In genomic region chr6:8100159-8100854, GRCh38 we compare ENCODE assay signal across 15 cellular contexts. TPM values are rescaled to one million over a fixed set of nuclear protein-coding genes. Genes with fewer than 3 reads are reported as not detected.
DNase-seq lines count a peak whose midpoint lies in the region; ATAC-seq and TF ChIP-seq lines count a peak whose summit lies in the region.
"Had no signal": no experiment of that assay in that cellular context is flagged by ENCODE, and none has a peak within 500 bp of the region (broad histone marks: within the 10 kb centered on the region; RNA-seq: fewer than 3 reads in every experiment).

No MANE protein-coding gene starts in this region.

- H3K9me3 ChIP-seq in CD8-positive, alpha-beta T cell (ENCODE audit: low read length) = no peaks in the 10 kb centered on the region
- H3K9me3 ChIP-seq: esophagus squamous epithelium had no signal

- CTCF ChIA-PET in CD8-positive, alpha-beta T cell (lab: Charles Lee) = interaction anchor here (1.4 kb wide), 1 partner anchor 10 kb away, joined by 3 read pairs; no protein-coding TSS in a partner anchor

- H3K36me3 ChIP-seq in CD8-positive, alpha-beta T cell (ENCODE audit: insufficient read depth, low read length) = peaks cover 18% of the 10 kb centered on the region

- no peaks in the 10 kb centered on the region for H3K27me3 Mint-ChIP-seq in activated naive CD4-positive, alpha-beta T cell treated with anti-CD3 and anti-CD28 coated beads, Interleukin-2, amount 50 U/mL, for 24 hours
- H3K27me3 Mint-ChIP-seq in brain = peaks cover 14% of the 10 kb centered on the region
- peaks cover 10% of the 10 kb centered on the region for H3K27me3 Mint-ChIP-seq in stimulated activated naive CD8-positive, alpha-beta T cell treated with anti-CD3 and anti-CD28 coated beads, Interleukin-15, amount 100 ng/mL, for 72 hours
- H3K27me3 Mint-ChIP-seq in CD8-positive, alpha-beta T cell (ENCODE audit: low read depth) = peaks cover 3% of the 10 kb centered on the region

- ATAC-seq in stimulated activated naive CD8-positive, alpha-beta T cell treated with anti-CD3 and anti-CD28 coated beads, Interleukin-15, amount 100 ng/mL, for 72 hours = no peak
- no peak for ATAC-seq in HG03469 (IDR thresholded peaks at IDR 0.05; ENCODE audit: unreplicated experiment)
- ATAC-seq in CD8-positive, alpha-beta T cell = no peak

- peaks cover 12% of the 10 kb centered on the region for H3K4me1 ChIP-seq in CD8-positive, alpha-beta T cell (ENCODE audit: insufficient read depth, low read length)

- no peaks in the 10 kb centered on the region for H3K27me3 ChIP-seq in CD8-positive, alpha-beta T cell (ENCODE audit: insufficient read depth, low read length)
- H3K27me3 ChIP-seq: esophagus squamous epithelium had no signal

- no peak overlapping the region for H3K27ac Mint-ChIP-seq in activated naive CD4-positive, alpha-beta T cell treated with anti-CD3 and anti-CD28 coated beads, Interleukin-2, amount 50 U/mL, for 24 hours
- H3K27ac Mint-ChIP-seq in brain = peak overlapping the region in 1 of 5 experiments; percentile 19
- H3K27ac Mint-ChIP-seq in stimulated activated naive CD8-positive, alpha-beta T cell treated with anti-CD3 and anti-CD28 coated beads, Interleukin-15, amount 100 ng/mL, for 72 hours = peak overlapping the region; percentile 95 to 98
- no peak overlapping the region for H3K27ac Mint-ChIP-seq in CD8-positive, alpha-beta T cell

- H3K4me1 Mint-ChIP-seq in activated naive CD4-positive, alpha-beta T cell treated with anti-CD3 and anti-CD28 coated beads, Interleukin-2, amount 50 U/mL, for 24 hours = peaks cover 40% of the 10 kb centered on the region
- H3K4me1 Mint-ChIP-seq in brain = peaks cover 30% of the 10 kb centered on the region
- H3K4me1 Mint-ChIP-seq in stimulated activated naive CD8-positive, alpha-beta T cell treated with anti-CD3 and anti-CD28 coated beads, Interleukin-15, amount 100 ng/mL, for 72 hours = peaks cover 46% of the 10 kb centered on the region
- H3K4me1 Mint-ChIP-seq in CD8-positive, alpha-beta T cell (ENCODE audit: low read depth) = peaks cover 39% of the 10 kb centered on the region

- no peak for TF ChIP-seq CTCF in brain (conservative IDR thresholded peaks at IDR 0.05)
- no peak for TF ChIP-seq CTCF in CD8-positive, alpha-beta T cell (IDR thresholded peaks at IDR 0.05)

- no peak overlapping the region for H3K27ac ChIP-seq in CD8-positive, alpha-beta T cell (ENCODE audit: low read depth, low read length)
- H3K27ac ChIP-seq: esophagus squamous epithelium had no signal

- POLR2A ChIA-PET in CD8-positive, alpha-beta T cell (lab: Charles Lee) = interaction anchor here (0.6 to 1.6 kb wide), 2 partner anchors 35 to 204 kb away, joined by 3 to 4 read pairs; no protein-coding TSS in a partner anchor

- no peaks in the 10 kb centered on the region for H3K9me3 Mint-ChIP-seq in activated naive CD4-positive, alpha-beta T cell treated with anti-CD3 and anti-CD28 coated beads, Interleukin-2, amount 50 U/mL, for 24 hours
- peaks cover 0 to 6% (median 0%) of the 10 kb centered on the region in 5 experiments for H3K9me3 Mint-ChIP-seq in brain
- no peaks in the 10 kb centered on the region for H3K9me3 Mint-ChIP-seq in stimulated activated naive CD8-positive, alpha-beta T cell treated with anti-CD3 and anti-CD28 coated beads, Interleukin-15, amount 100 ng/mL, for 72 hours
- no peaks in the 10 kb centered on the region for H3K9me3 Mint-ChIP-seq in CD8-positive, alpha-beta T cell
- H3K9me3 Mint-ChIP-seq: naive B cell had no signal

- intact Hi-C loops in CD8-positive, alpha-beta T cell (cut with DNase I, micrococcal nuclease) = loop anchor here (2.0 to 10.0 kb wide), 5 partner anchors 188 to 788 kb away; partner anchors contain the start of genes SSR1 (in 2 of the 2), CAGE1 (in 1 of the 2), RIOK1 (in 1 of the 2) and SNRNP48 (in 1 of the 2)

- H3K4me3 ChIP-seq in CD8-positive, alpha-beta T cell (ENCODE audit: low read depth, low read length) = no peak overlapping the region
- H3K4me3 ChIP-seq: esophagus squamous epithelium had no signal

- peaks cover 12% of the 10 kb centered on the region for H3K36me3 Mint-ChIP-seq in activated naive CD4-positive, alpha-beta T cell treated with anti-CD3 and anti-CD28 coated beads, Interleukin-2, amount 50 U/mL, for 24 hours
- peaks cover 27% of the 10 kb centered on the region for H3K36me3 Mint-ChIP-seq in brain
- H3K36me3 Mint-ChIP-seq in CD8-positive, alpha-beta T cell = peaks cover 32% of the 10 kb centered on the region

- no peak for DNase-seq in activated naive CD4-positive, alpha-beta T cell (lab: John Stamatoyannopoulos, UW)
- DNase-seq in OCI-M1 (lab: John Stamatoyannopoulos, UW) = peak; percentile 90
- no peak for DNase-seq in stimulated activated naive CD8-positive, alpha-beta T cell treated with anti-CD3 and anti-CD28 coated beads, Interleukin-15, amount 100 ng/mL, for 72 hours
- DNase-seq in EL = no peak
- no peak for DNase-seq in CD8-positive, alpha-beta T cell
- DNase-seq: activated CD8-positive, alpha-beta memory T cell treated with anti-CD3 and anti-CD28 coated beads, Interleukin-2, amount 50 U/mL, for 48 hours; esophagus squamous epithelium; HCEC 1CT; kidney; naive B cell; NCI-H1092 treated with DMSO at 0.1 percent for 48 hours; NCI-H526 had no signal

- peak overlapping the region; percentile 71 for H3K4me3 Mint-ChIP-seq in activated naive CD4-positive, alpha-beta T cell treated with anti-CD3 and anti-CD28 coated beads, Interleukin-2, amount 50 U/mL, for 24 hours
- H3K4me3 Mint-ChIP-seq in brain = peak overlapping the region; percentile 70 to 76 (median 70)
- H3K4me3 Mint-ChIP-seq in stimulated activated naive CD8-positive, alpha-beta T cell treated with anti-CD3 and anti-CD28 coated beads, Interleukin-15, amount 100 ng/mL, for 72 hours = peak overlapping the region; percentile 79 to 81
- no peak overlapping the region for H3K4me3 Mint-ChIP-seq in CD8-positive, alpha-beta T cell

RNA-seq across cellular contexts. Expression of gene EEF1E1, which starts 2.0 kb away (rescaled TPM):
- polyA plus RNA-seq in brain (ENCODE audit: insufficient read depth, low read depth, low replicate concordance) = 24.5 TPM
- 10 to 100 TPM; 19.9 to 20.7 TPM for total RNA-seq in CD8-positive, alpha-beta T cell

RNA-seq across cellular contexts. Expression of gene BLOC1S5, which starts 36.1 kb away (rescaled TPM):
- polyA plus RNA-seq in brain (ENCODE audit: insufficient read depth, low read depth, low replicate concordance) = 12.9 TPM
- 1 to 10 TPM; 6.3 to 8.9 TPM for total RNA-seq in CD8-positive, alpha-beta T cell

Comparison
In these comparisons a context has a peak if more than half of its experiments do, and no peak if none do; other contexts are left out.
1. H3K27ac Mint-ChIP-seq: peak in stimulated activated naive CD8-positive, alpha-beta T cell treated with anti-CD3 and anti-CD28 coated beads, Interleukin-15, amount 100 ng/mL, for 72 hours (2 of 2); none in activated naive CD4-positive, alpha-beta T cell treated with anti-CD3 and anti-CD28 coated beads, Interleukin-2, amount 50 U/mL, for 24 hours (single experiment) and CD8-positive, alpha-beta T cell (single experiment).